Comparison of ENCODE assay signal across 3 cellular contexts in genomic region chr12:84502180-84502857, GRCh38.
A peak's percentile ranks its signal among the peaks of the same experiment; 100 is the strongest.
TF ChIP-seq lines count a peak whose summit lies in the region.

No MANE protein-coding gene starts in this region.

TF ChIP-seq in IMR-90, 13 proteins besides CTCF, POLR2A, EP300 and RAD21:
- no peak for TF ChIP-seq ELK1 (IDR thresholded peaks at IDR 0.05; ENCODE audit: borderline replicate concordance, low read depth, low read length)
- no peak for TF ChIP-seq BHLHE40 (IDR thresholded peaks at IDR 0.05; ENCODE audit: low read depth, low read length)
- TF ChIP-seq RCOR1 (IDR thresholded peaks at IDR 0.05; ENCODE audit: insufficient replicate concordance, low read length): no peak
- TF ChIP-seq SMC3 (IDR thresholded peaks at IDR 0.05; ENCODE audit: low read depth, low read length): no peak
- no peak for TF ChIP-seq CHD1 (IDR thresholded peaks at IDR 0.05; ENCODE audit: low read depth, low read length)
- no peak for TF ChIP-seq MAFK (IDR thresholded peaks at IDR 0.05; ENCODE audit: low read depth, low read length)
- TF ChIP-seq RFX5 (IDR thresholded peaks at IDR 0.05; ENCODE audit: low read depth, low read length): no peak
- no peak for TF ChIP-seq CEBPB (IDR thresholded peaks at IDR 0.05; ENCODE audit: low read depth, low read length)
- TF ChIP-seq, protein P1, sequence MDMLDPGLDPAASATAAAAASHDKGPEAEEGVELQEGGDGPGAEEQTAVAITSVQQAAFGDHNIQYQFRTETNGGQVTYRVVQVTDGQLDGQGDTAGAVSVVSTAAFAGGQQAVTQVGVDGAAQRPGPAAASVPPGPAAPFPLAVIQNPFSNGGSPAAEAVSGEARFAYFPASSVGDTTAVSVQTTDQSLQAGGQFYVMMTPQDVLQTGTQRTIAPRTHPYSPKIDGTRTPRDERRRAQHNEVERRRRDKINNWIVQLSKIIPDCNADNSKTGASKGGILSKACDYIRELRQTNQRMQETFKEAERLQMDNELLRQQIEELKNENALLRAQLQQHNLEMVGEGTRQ (IDR thresholded peaks at IDR 0.05; ENCODE audit: low read depth, low read length): no peak
- no peak for TF ChIP-seq FOS (IDR thresholded peaks at IDR 0.05; ENCODE audit: low read depth, low read length)
- TF ChIP-seq NFE2L2 (IDR thresholded peaks at IDR 0.05; ENCODE audit: low read depth, low read length): no peak
- TF ChIP-seq MAZ (IDR thresholded peaks at IDR 0.05; ENCODE audit: borderline replicate concordance, low read depth, low read length): no peak
- no peak for TF ChIP-seq MXI1 (IDR thresholded peaks at IDR 0.05; ENCODE audit: borderline replicate concordance, low read depth, low read length)

TF ChIP-seq in endothelial cell of umbilical vein, 7 proteins besides CTCF, POLR2A, EP300 and RAD21:
- TF ChIP-seq FOS (IDR thresholded peaks at IDR 0.05; ENCODE audit: borderline replicate concordance, insufficient read depth, low read length) (peak; percentile 58), GATA2 (IDR thresholded peaks at IDR 0.05; ENCODE audit: insufficient read depth, insufficient read length, low read depth, low read length) (no peak), POLR2AphosphoS5 (IDR thresholded peaks at IDR 0.05; ENCODE audit: insufficient read depth, low read depth, low read length) (peak; percentile 32)

TF ChIP-seq in SK-N-SH, 30 proteins besides CTCF, POLR2A, EP300 and RAD21:
- no peak for TF ChIP-seq SMC3 (IDR thresholded peaks at IDR 0.05; ENCODE audit: low read depth, low read length)
- TF ChIP-seq FOSL2 (IDR thresholded peaks at IDR 0.05; ENCODE audit: borderline replicate concordance, low read depth): no peak
- TF ChIP-seq EZH2phosphoT487 (IDR thresholded peaks at IDR 0.05; ENCODE audit: borderline replicate concordance, low read depth): no peak
- TF ChIP-seq TEAD4 (IDR thresholded peaks at IDR 0.05; ENCODE audit: borderline replicate concordance, insufficient read depth): no peak
- TF ChIP-seq, protein P1 (IDR thresholded peaks at IDR 0.05; ENCODE audit: borderline replicate concordance, low read depth, low read length): no peak
- TF ChIP-seq SIN3A (IDR thresholded peaks at IDR 0.05; ENCODE audit: borderline replicate concordance, low read depth, low read length): no peak
- no peak for TF ChIP-seq POLR2AphosphoS5 (IDR thresholded peaks at IDR 0.05; ENCODE audit: low read depth, low read length)
- TF ChIP-seq MXI1 (IDR thresholded peaks at IDR 0.05; ENCODE audit: low read depth, low read length): no peak
- TF ChIP-seq RCOR1 (IDR thresholded peaks at IDR 0.05; ENCODE audit: low read length): no peak
- no peak for TF ChIP-seq RFX5 (IDR thresholded peaks at IDR 0.05; ENCODE audit: low read length)
- no peak for TF ChIP-seq GABPA (IDR thresholded peaks at IDR 0.05; ENCODE audit: low read depth)
- no peak for TF ChIP-seq YY1 (IDR thresholded peaks at IDR 0.05; ENCODE audit: low read depth)
- TF ChIP-seq, protein P2, sequence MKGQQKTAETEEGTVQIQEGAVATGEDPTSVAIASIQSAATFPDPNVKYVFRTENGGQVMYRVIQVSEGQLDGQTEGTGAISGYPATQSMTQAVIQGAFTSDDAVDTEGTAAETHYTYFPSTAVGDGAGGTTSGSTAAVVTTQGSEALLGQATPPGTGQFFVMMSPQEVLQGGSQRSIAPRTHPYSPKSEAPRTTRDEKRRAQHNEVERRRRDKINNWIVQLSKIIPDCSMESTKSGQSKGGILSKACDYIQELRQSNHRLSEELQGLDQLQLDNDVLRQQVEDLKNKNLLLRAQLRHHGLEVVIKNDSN (IDR thresholded peaks at IDR 0.05; ENCODE audit: borderline replicate concordance, low read depth): no peak
TF ChIP-seq in SK-N-SH: peak in this region for 0.
